Comparison of ENCODE assay signal across 8 cellular contexts in genomic region chr4:110193822-110194761, GRCh38.
DNase-seq lines count a peak whose midpoint lies in the region; ATAC-seq lines count a peak whose summit lies in the region.

No MANE protein-coding gene starts in this region.

- H3K4me2 ChIP-seq in BLaER1 treated with 17β-estradiol and CSF1 and Interleukin-3, amounts not matched to agents 10 nM and 100 nM = peak overlapping the region in 10 of 11 experiments; percentile 26 to 92 (median 55); a peak in 18 of 22 replicates

- H3K4me3 ChIP-seq in BLaER1 treated with 17β-estradiol and CSF1 and Interleukin-3, amounts not matched to agents 10 nM and 100 nM = no peak overlapping the region
- H3K4me3 ChIP-seq in muscle layer of duodenum (ENCODE audit: low read depth in 1 of 2, low read length in 2 of 2) = no peak overlapping the region

- H3K9me3 ChIP-seq in BLaER1 treated with 17β-estradiol and CSF1 and Interleukin-3, amounts not matched to agents 10 nM and 100 nM (replicated peaks in 1 of 11) = no peaks in the 10 kb centered on the region
- H3K9me3 ChIP-seq in muscle layer of duodenum (ENCODE audit: control insufficient read depth in 1 of 2, low read length in 2 of 2) = no peaks in the 10 kb centered on the region

- no peak overlapping the region for H3K27ac Mint-ChIP-seq in stimulated activated naive B cell treated with anti-CD40 and anti-IgM and Interleukin-4, amounts not matched to agents 10 μg/mL and 1 μg/mL and 100 μg/mL, for 72 hours

- peak; percentile 72 for DNase-seq in NCI-H748 treated with DMSO at 0.1 percent for 48 hours (lab: John Stamatoyannopoulos, UW)
- DNase-seq in activated CD8-positive, alpha-beta memory T cell treated with anti-CD3 and anti-CD28 coated beads, Interleukin-2, amount 50 U/mL, for 4 hours = peak; percentile 69
- peak; percentile 89 for DNase-seq in epithelial cell of prostate (ENCODE audit: low read depth, low spot score)
- peak; percentile 62 for DNase-seq in stimulated activated naive B cell treated with anti-CD40 and anti-IgM and Interleukin-4, amounts not matched to agents 10 μg/mL and 1 μg/mL and 100 μg/mL, for 72 hours

- peaks cover 0 to 28% (median 13%) of the 10 kb centered on the region in 11 experiments; a peak in 12 of 22 replicates for H3K36me3 ChIP-seq in BLaER1 treated with 17β-estradiol and CSF1 and Interleukin-3, amounts not matched to agents 10 nM and 100 nM
- H3K36me3 ChIP-seq in muscle layer of duodenum (ENCODE audit: control insufficient read depth in 1 of 2, insufficient read depth in 2 of 2, low read length in 2 of 2) = no peaks in the 10 kb centered on the region

- ATAC-seq in GM19324 (IDR thresholded peaks at IDR 0.05; ENCODE audit: low FRiP score, unreplicated experiment) = peak; percentile 82
- ATAC-seq in HG03432 (IDR thresholded peaks at IDR 0.05; ENCODE audit: unreplicated experiment) = peak; percentile 76
- peak; percentile 70 to 74 for ATAC-seq in stimulated activated naive B cell treated with anti-CD40 and anti-IgM and Interleukin-4, amounts not matched to agents 10 μg/mL and 1 μg/mL and 100 μg/mL, for 72 hours (replicated peaks)

- peaks cover 0 to 1% (median 0%) of the 10 kb centered on the region in 11 experiments; a peak in 3 of 22 replicates for H3K27me3 ChIP-seq in BLaER1 treated with 17β-estradiol and CSF1 and Interleukin-3, amounts not matched to agents 10 nM and 100 nM
- H3K27me3 ChIP-seq in muscle layer of duodenum (ENCODE audit: low read depth, low read length) = no peaks in the 10 kb centered on the region

- no peaks in the 10 kb centered on the region for H3K27me3 Mint-ChIP-seq in stimulated activated naive B cell treated with anti-CD40 and anti-IgM and Interleukin-4, amounts not matched to agents 10 μg/mL and 1 μg/mL and 100 μg/mL, for 72 hours

- H4K20me1 ChIP-seq in BLaER1 treated with 17β-estradiol and CSF1 and Interleukin-3, amounts not matched to agents 10 nM and 100 nM = no peaks in the 10 kb centered on the region

- H3K4me1 Mint-ChIP-seq in stimulated activated naive B cell treated with anti-CD40 and anti-IgM and Interleukin-4, amounts not matched to agents 10 μg/mL and 1 μg/mL and 100 μg/mL, for 72 hours = peaks cover 12 to 40% of the 10 kb centered on the region in 2 donors

- H3K4me1 ChIP-seq in BLaER1 treated with 17β-estradiol and CSF1 and Interleukin-3, amounts not matched to agents 10 nM and 100 nM = peaks cover 1 to 35% (median 31%) of the 10 kb centered on the region in 10 experiments; a peak in 18 of 20 replicates
- peaks cover 7 to 17% of the 10 kb centered on the region in 2 donors for H3K4me1 ChIP-seq in muscle layer of duodenum (ENCODE audit: control insufficient read depth in 1 of 2, insufficient read depth in 2 of 2, low read length in 2 of 2)

- peak overlapping the region in 4 of 11 experiments; percentile 26 to 58 (median 44); a peak in 5 of 22 replicates for H3K9ac ChIP-seq in BLaER1 treated with 17β-estradiol and CSF1 and Interleukin-3, amounts not matched to agents 10 nM and 100 nM

- H3K27ac ChIP-seq in BLaER1 treated with 17β-estradiol and CSF1 and Interleukin-3, amounts not matched to agents 10 nM and 100 nM = peak overlapping the region in 2 of 11 experiments; percentile 15 to 32; a peak in 2 of 22 replicates
- H3K27ac ChIP-seq in epithelial cell of prostate = peak overlapping the region; percentile 93
- H3K27ac ChIP-seq in muscle layer of duodenum (ENCODE audit: low read length) = peak overlapping the region; percentile 19

- H3K36me3 Mint-ChIP-seq in stimulated activated naive B cell treated with anti-CD40 and anti-IgM and Interleukin-4, amounts not matched to agents 10 μg/mL and 1 μg/mL and 100 μg/mL, for 72 hours = no peaks in the 10 kb centered on the region

- peak overlapping the region in 1 of 2 donors; percentile 35 for H3K4me3 Mint-ChIP-seq in stimulated activated naive B cell treated with anti-CD40 and anti-IgM and Interleukin-4, amounts not matched to agents 10 μg/mL and 1 μg/mL and 100 μg/mL, for 72 hours

- no peaks in the 10 kb centered on the region for H3K9me3 Mint-ChIP-seq in stimulated activated naive B cell treated with anti-CD40 and anti-IgM and Interleukin-4, amounts not matched to agents 10 μg/mL and 1 μg/mL and 100 μg/mL, for 72 hours
